ENCODE assay signal across 13 cellular contexts in the genomic region with DNA sequence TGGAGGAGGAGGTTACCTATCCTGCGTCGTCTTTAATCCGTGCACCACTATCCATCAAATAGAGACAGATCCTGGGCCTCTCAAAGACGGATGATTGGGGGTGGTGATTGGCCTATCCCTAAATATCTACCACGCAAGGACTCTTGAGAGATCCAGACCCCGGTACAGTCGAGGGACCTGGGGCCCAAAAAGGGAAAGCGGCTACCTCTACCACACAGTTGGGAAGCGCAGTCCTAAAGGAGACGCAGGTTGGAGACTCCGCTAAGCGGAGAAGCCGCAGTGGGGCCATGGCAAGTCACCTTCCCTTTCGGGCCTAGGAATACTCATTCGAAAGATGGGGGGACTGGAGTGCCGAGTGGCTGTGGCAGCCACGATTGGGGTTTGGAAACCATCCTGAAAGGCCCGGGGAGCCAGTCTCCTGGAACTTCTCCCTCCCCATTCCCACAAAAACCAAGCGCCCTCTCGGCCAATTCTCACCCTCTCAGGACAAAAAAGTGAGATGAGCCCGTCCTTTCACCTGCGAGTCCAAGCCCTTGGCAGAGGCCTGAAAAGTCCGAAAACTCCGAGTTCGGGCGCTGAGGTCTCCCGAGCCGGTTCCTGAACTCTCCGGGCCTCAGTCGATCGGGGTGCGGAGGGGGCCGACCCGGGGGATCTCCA. TPM values are rescaled to one million over a fixed set of nuclear protein-coding genes. Genes with fewer than 3 reads are reported as not detected.
DNase-seq lines count a peak whose midpoint lies in the region; ATAC-seq and TF ChIP-seq lines count a peak whose summit lies in the region.
"Had no signal": no experiment of that assay in that cellular context is flagged by ENCODE, and none has a peak within 500 bp of the region (broad histone marks: within the 10 kb centered on the region; RNA-seq: fewer than 3 reads in every experiment).

No MANE protein-coding gene starts in this region.

- POLR2A ChIA-PET in CD8-positive, alpha-beta T cell (lab: Charles Lee), result interaction anchor here (1.2 kb wide), 1 partner anchor 70 kb away, joined by 4 read pairs; a partner anchor contains a TSS

- H3K27me3 ChIP-seq in CD8-positive, alpha-beta T cell (ENCODE audit: insufficient read depth, low read length), result peaks cover 68% of the 10 kb centered on the region
- H3K27me3 ChIP-seq in HUES6 (ENCODE audit: control insufficient read depth, insufficient read depth, low read length), result peaks cover 100% of the 10 kb centered on the region
- peaks cover 9 to 99% (median 63%) of the 10 kb centered on the region in 3 donors for H3K27me3 ChIP-seq in psoas muscle (ENCODE audit: insufficient read depth in 3 of 3, low read length in 2 of 3)

- no peaks in the 10 kb centered on the region for H3K9me3 ChIP-seq in CD8-positive, alpha-beta T cell (ENCODE audit: low read length)
- H3K9me3 ChIP-seq in HUES6 (ENCODE audit: control insufficient read depth, insufficient read depth, low read depth, low read length) (no peaks in the 10 kb centered on the region), psoas muscle (no peaks in the 10 kb centered on the region)
- H3K9me3 ChIP-seq: sigmoid colon had no signal

- no peak for ATAC-seq in CD8-positive, alpha-beta T cell
- ATAC-seq in psoas muscle, result peak in 1 of 4 donors; percentile 16

- H3K27ac ChIP-seq in CD8-positive, alpha-beta T cell (ENCODE audit: low read depth, low read length), result no peak overlapping the region
- H3K27ac ChIP-seq in HUES6 (ENCODE audit: low read depth, low read length) (no peak overlapping the region), psoas muscle (no peak overlapping the region)
- H3K27ac ChIP-seq: sigmoid colon had no signal

- H3K9me3 Mint-ChIP-seq in CD8-positive, alpha-beta T cell, result no peaks in the 10 kb centered on the region

- peaks cover 43% of the 10 kb centered on the region for H3K4me1 ChIP-seq in CD8-positive, alpha-beta T cell (ENCODE audit: insufficient read depth, low read length)
- peaks cover 34% of the 10 kb centered on the region for H3K4me1 ChIP-seq in HUES6 (ENCODE audit: control insufficient read depth, insufficient read depth, low read length)
- H3K4me1 ChIP-seq in psoas muscle, result peaks cover 25% of the 10 kb centered on the region

- H3K4me3 ChIP-seq in CD8-positive, alpha-beta T cell (ENCODE audit: low read depth, low read length), result no peak overlapping the region
- peak overlapping the region; percentile 57 for H3K4me3 ChIP-seq in HUES6 (ENCODE audit: low read depth, low read length)
- peak overlapping the region; percentile 38 for H3K4me3 ChIP-seq in epithelial cell of esophagus (ENCODE audit: low read length)
- H3K4me3 ChIP-seq in psoas muscle, result peak overlapping the region; percentile 59

- intact Hi-C loops in CD8-positive, alpha-beta T cell (cut with DNase I, micrococcal nuclease), result no loop called here
- intact Hi-C loops in psoas muscle (cut with DNase I), result no loop called here

- H3K36me3 Mint-ChIP-seq in CD8-positive, alpha-beta T cell, result peaks cover 2% of the 10 kb centered on the region

- H3K4me3 Mint-ChIP-seq in CD8-positive, alpha-beta T cell, result peak overlapping the region; percentile 56

- CTCF ChIA-PET in CD8-positive, alpha-beta T cell (lab: Charles Lee), result no interaction called here

- peaks cover 38% of the 10 kb centered on the region for H3K4me1 Mint-ChIP-seq in CD8-positive, alpha-beta T cell (ENCODE audit: low read depth)

- no peak for TF ChIP-seq CTCF in CD8-positive, alpha-beta T cell (IDR thresholded peaks at IDR 0.05)
- TF ChIP-seq CTCF in epithelial cell of esophagus (IDR thresholded peaks at IDR 0.05; ENCODE audit: insufficient read depth, low read depth, low read length, missing control alignments) (no peak), psoas muscle (IDR thresholded peaks at IDR 0.05) (no peak)

- H3K9ac ChIP-seq in HUES6 (ENCODE audit: low read length), result no peak overlapping the region

- peaks cover 75% of the 10 kb centered on the region for H3K27me3 Mint-ChIP-seq in CD8-positive, alpha-beta T cell (ENCODE audit: low read depth)

- 2 to 4% (median 3%) methylated on average over 34 of the region's 34 CpGs for WGBS in psoas muscle, 3 donors

- H3K36me3 ChIP-seq in CD8-positive, alpha-beta T cell (ENCODE audit: insufficient read depth, low read length), result no peaks in the 10 kb centered on the region
- H3K36me3 ChIP-seq in HUES6 (ENCODE audit: control insufficient read depth, insufficient read depth, low read length), result no peaks in the 10 kb centered on the region
- no peaks in the 10 kb centered on the region for H3K36me3 ChIP-seq in psoas muscle (ENCODE audit: insufficient read depth in 1 of 2, low read depth in 1 of 2)
- H3K36me3 ChIP-seq: sigmoid colon had no signal

- DNase-seq in CD8-positive, alpha-beta T cell, result no peak
- DNase-seq in epithelial cell of esophagus (ENCODE audit: low read depth) (no peak), psoas muscle (no peak), HUDEP-2 (lab: John Stamatoyannopoulos, UW; ENCODE audit: unreplicated experiment in 76 of 76) (no peak), GDM1 (lab: John Stamatoyannopoulos, UW) (no peak)
- no peak for DNase-seq in activated CD8-positive, alpha-beta memory T cell treated with anti-CD3 and anti-CD28 coated beads for 24 hours
- DNase-seq: activated CD4-positive, alpha-beta T cell treated with anti-CD3 and anti-CD28 coated beads, Interleukin-2, amount 50 U/mL, for 48 hours; Kasumi-1; NCI-H2171; sigmoid colon had no signal

- H3K27ac Mint-ChIP-seq in CD8-positive, alpha-beta T cell, result peak overlapping the region; percentile 32

RNA-seq across cellular contexts. Expression of a gene that starts 0.5 kb away (rescaled TPM):
- total RNA-seq in CD8-positive, alpha-beta T cell, result under 1 TPM in 1 of 2 experiments, not detected in 1; 0.08 TPM
- total RNA-seq in psoas muscle, result not detected
- not detected for polyA plus RNA-seq in psoas muscle
- total RNA-seq: G401, left lobe of liver, sigmoid colon had no signal
- polyA plus RNA-seq: sigmoid colon had no signal
